Comparison of ENCODE assay signal across 21 cellular contexts in genomic region chr14:23933706-23934105, GRCh38.
"Had no signal": no experiment of that assay in that cellular context is flagged by ENCODE, and none has a peak within 500 bp of the region (broad histone marks: within the 10 kb centered on the region; RNA-seq: fewer than 3 reads in every experiment).

No MANE protein-coding gene starts in this region.

- DNase-seq: KBM-7, MG63, NCI-H1092, NCI-H1436, NCI-H187, NCI-H2029, NCI-H2081 treated with DMSO at 0.1 percent for 48 hours, NCI-H2171, NCI-H226, NCI-H446, NCI-H510A, NCI-H524 treated with DMSO at 0.1 percent for 48 hours, NCI-H69, NCI-H774, Right ventricle myocardium superior, RPMI8226, SIG-M5 had no signal

- H3K27ac Mint-ChIP-seq: IgD-negative memory B cell had no signal

- H3K27ac ChIP-seq: SJSA1, SK-N-MC had no signal

- H3K4me1 Mint-ChIP-seq: IgD-negative memory B cell had no signal

- H3K4me1 ChIP-seq: SJSA1 had no signal

- H3K27me3 ChIP-seq: MG63 had no signal

- H3K4me3 Mint-ChIP-seq: IgD-negative memory B cell had no signal

- H3K4me3 ChIP-seq: MG63, SJSA1, SK-N-MC had no signal

- FAIRE-seq: RCC 7860 had no signal

- H3K36me3 ChIP-seq: MG63, SJSA1 had no signal

- H3K9me3 Mint-ChIP-seq: IgD-negative memory B cell had no signal

- H3K9me3 ChIP-seq: MG63, SJSA1 had no signal
